Comparison of ENCODE assay signal across 15 cellular contexts in genomic region chr4:26175905-26176304, GRCh38.
DNase-seq lines count a peak whose midpoint lies in the region; TF ChIP-seq lines count a peak whose summit lies in the region.
"Had no signal": no experiment of that assay in that cellular context is flagged by ENCODE, and none has a peak within 500 bp of the region (broad histone marks: within the 10 kb centered on the region; RNA-seq: fewer than 3 reads in every experiment).

No MANE protein-coding gene starts in this region.

- H3K9me3 ChIP-seq in Karpas-422 (ENCODE audit: low read length) (no peaks in the 10 kb centered on the region), fibroblast of lung (ENCODE audit: control insufficient read depth, insufficient read depth, low read depth, low read length) (no peaks in the 10 kb centered on the region), smooth muscle cell (replicated peaks; ENCODE audit: low read depth) (no peaks in the 10 kb centered on the region), PC-9 (ENCODE audit: insufficient read depth, low read depth) (no peaks in the 10 kb centered on the region)
- H3K9me3 ChIP-seq: A549 had no signal

- H3K79me2 ChIP-seq in Karpas-422 (ENCODE audit: low read length) (no peaks in the 10 kb centered on the region), fibroblast of lung (ENCODE audit: control insufficient read depth, insufficient read depth, low read length) (no peaks in the 10 kb centered on the region), smooth muscle cell (ENCODE audit: low read depth) (no peaks in the 10 kb centered on the region), PC-9 (ENCODE audit: low read depth) (no peaks in the 10 kb centered on the region)

- no peak overlapping the region for H3K4me3 Mint-ChIP-seq in activated naive CD4-positive, alpha-beta T cell treated with anti-CD3 and anti-CD28 coated beads, Interleukin-2, amount 10 ng/mL, durations not matched to agents 7 days and 5 days
- H3K4me3 Mint-ChIP-seq in activated naive CD4-positive, alpha-beta T cell treated with anti-CD3 and anti-CD28 coated beads for 36 hours, result no peak overlapping the region

- peak overlapping the region; percentile 37 for H3K27ac Mint-ChIP-seq in activated naive CD4-positive, alpha-beta T cell treated with anti-CD3 and anti-CD28 coated beads, Interleukin-2, amount 10 ng/mL, durations not matched to agents 7 days and 5 days
- H3K27ac Mint-ChIP-seq in activated naive CD4-positive, alpha-beta T cell treated with anti-CD3 and anti-CD28 coated beads for 36 hours, result no peak overlapping the region

- no peaks in the 10 kb centered on the region for H3K9me3 Mint-ChIP-seq in activated naive CD4-positive, alpha-beta T cell treated with anti-CD3 and anti-CD28 coated beads, Interleukin-2, amount 10 ng/mL, durations not matched to agents 7 days and 5 days
- H3K9me3 Mint-ChIP-seq in activated naive CD4-positive, alpha-beta T cell treated with anti-CD3 and anti-CD28 coated beads for 36 hours, result no peaks in the 10 kb centered on the region

- H3K36me3 Mint-ChIP-seq in activated naive CD4-positive, alpha-beta T cell treated with anti-CD3 and anti-CD28 coated beads, Interleukin-2, amount 10 ng/mL, durations not matched to agents 7 days and 5 days, result no peaks in the 10 kb centered on the region
- H3K36me3 Mint-ChIP-seq in activated naive CD4-positive, alpha-beta T cell treated with anti-CD3 and anti-CD28 coated beads for 36 hours (ENCODE audit: low read depth), result no peaks in the 10 kb centered on the region

- no peaks in the 10 kb centered on the region for H3K9me2 ChIP-seq in Karpas-422 (replicated peaks; ENCODE audit: insufficient read depth, low read length)
- no peaks in the 10 kb centered on the region for H3K9me2 ChIP-seq in PC-9 (ENCODE audit: insufficient read depth)

- H2AFZ ChIP-seq in Karpas-422 (ENCODE audit: low read length), result no peak overlapping the region
- H2AFZ ChIP-seq in fibroblast of lung (ENCODE audit: low read length), result no peak overlapping the region
- peak overlapping the region; percentile 1 for H2AFZ ChIP-seq in smooth muscle cell (ENCODE audit: low read depth)
- no peak overlapping the region for H2AFZ ChIP-seq in PC-9

- peaks cover 5% of the 10 kb centered on the region for H3K4me1 ChIP-seq in Karpas-422 (ENCODE audit: low read length)
- H3K4me1 ChIP-seq in fibroblast of lung (ENCODE audit: control insufficient read depth, extremely low read depth, insufficient read depth, low read length), result peaks cover 18% of the 10 kb centered on the region
- H3K4me1 ChIP-seq in smooth muscle cell (ENCODE audit: low read depth), result peaks cover 9% of the 10 kb centered on the region
- no peaks in the 10 kb centered on the region for H3K4me1 ChIP-seq in PC-9 (replicated peaks; ENCODE audit: insufficient read depth)
- H3K4me1 ChIP-seq: A549 had no signal

- POLR2A ChIA-PET in PC-9 (lab: Charles Lee; ENCODE audit: unreplicated experiment), result no interaction called here

- no peaks in the 10 kb centered on the region for H4K20me1 ChIP-seq in Karpas-422 (ENCODE audit: insufficient read depth, low read depth, low read length)
- no peaks in the 10 kb centered on the region for H4K20me1 ChIP-seq in fibroblast of lung (ENCODE audit: control insufficient read depth, extremely low read depth, insufficient read depth, low read length)
- no peaks in the 10 kb centered on the region for H4K20me1 ChIP-seq in smooth muscle cell (ENCODE audit: low read depth)
- no peaks in the 10 kb centered on the region for H4K20me1 ChIP-seq in PC-9 (ENCODE audit: insufficient read depth)

- H3F3A ChIP-seq in smooth muscle cell (ENCODE audit: low read depth) (peaks cover 7% of the 10 kb centered on the region), PC-9 (ENCODE audit: insufficient read depth, low read depth) (no peaks in the 10 kb centered on the region)

- no peak overlapping the region for H3K9ac ChIP-seq in Karpas-422 (ENCODE audit: low read length)
- no peak overlapping the region for H3K9ac ChIP-seq in fibroblast of lung (ENCODE audit: insufficient read depth, low read length)
- peak overlapping the region; percentile 67 for H3K9ac ChIP-seq in smooth muscle cell (ENCODE audit: low read depth)

- intact Hi-C loops in activated naive CD4-positive, alpha-beta T cell treated with anti-CD3 and anti-CD28 coated beads for 36 hours (cut with micrococcal nuclease), result loop anchor here (1.0 kb wide), 1 partner anchor 21 kb away; no protein-coding TSS in a partner anchor
- intact Hi-C loops in PC-9 (cut with micrococcal nuclease; ENCODE audit: unreplicated experiment), result no loop called here

- no peaks in the 10 kb centered on the region for H3K27me3 ChIP-seq in Karpas-422 (ENCODE audit: low read length)
- H3K27me3 ChIP-seq in fibroblast of lung (ENCODE audit: control insufficient read depth, insufficient read depth, low read length), result no peaks in the 10 kb centered on the region
- no peaks in the 10 kb centered on the region for H3K27me3 ChIP-seq in smooth muscle cell (ENCODE audit: low read depth)
- H3K27me3 ChIP-seq in PC-9 (ENCODE audit: insufficient read depth, low read depth), result no peaks in the 10 kb centered on the region

- WGBS in smooth muscle cell (ENCODE audit: low lambda C conversion rate), result 71% methylated on average over 2 of the region's 2 CpGs

- no peaks in the 10 kb centered on the region for H3K4me1 Mint-ChIP-seq in activated naive CD4-positive, alpha-beta T cell treated with anti-CD3 and anti-CD28 coated beads, Interleukin-2, amount 10 ng/mL, durations not matched to agents 7 days and 5 days
- peaks cover 16% of the 10 kb centered on the region for H3K4me1 Mint-ChIP-seq in activated naive CD4-positive, alpha-beta T cell treated with anti-CD3 and anti-CD28 coated beads for 36 hours (ENCODE audit: low read depth)

- peaks cover 15% of the 10 kb centered on the region for H3K27me3 Mint-ChIP-seq in activated naive CD4-positive, alpha-beta T cell treated with anti-CD3 and anti-CD28 coated beads, Interleukin-2, amount 10 ng/mL, durations not matched to agents 7 days and 5 days
- peaks cover 9% of the 10 kb centered on the region for H3K27me3 Mint-ChIP-seq in activated naive CD4-positive, alpha-beta T cell treated with anti-CD3 and anti-CD28 coated beads for 36 hours (ENCODE audit: low read depth)

- no peak for DNase-seq in activated naive CD4-positive, alpha-beta T cell treated with anti-CD3 and anti-CD28 coated beads, Interleukin-2, amount 10 ng/mL, durations not matched to agents 7 days and 5 days
- no peak for DNase-seq in activated naive CD4-positive, alpha-beta T cell treated with anti-CD3 and anti-CD28 coated beads for 36 hours
- DNase-seq in Karpas-422, result peak; percentile 33
- DNase-seq in fibroblast of lung (ENCODE audit: low read depth in 2 of 2), result no peak
- DNase-seq in smooth muscle cell (lab: John Stamatoyannopoulos, UW; ENCODE audit: unreplicated experiment), result no peak
- DNase-seq in PC-9, result no peak
- DNase-seq in midbrain (lab: John Stamatoyannopoulos, UW), result no peak
- DNase-seq: DMS53; KBM-7; NCI-H1092; NCI-H69; NK-92 treated with Interleukin-12 subunit alpha and Interleukin-12 subunit beta, amount 100 ng/mL, for 24 hours had no signal

- no peaks in the 10 kb centered on the region for H3K36me3 ChIP-seq in Karpas-422 (ENCODE audit: insufficient read depth, low read length)
- no peaks in the 10 kb centered on the region for H3K36me3 ChIP-seq in fibroblast of lung (ENCODE audit: control insufficient read depth, insufficient read depth, low read length)
- no peaks in the 10 kb centered on the region for H3K36me3 ChIP-seq in smooth muscle cell (ENCODE audit: low read depth)
- no peaks in the 10 kb centered on the region for H3K36me3 ChIP-seq in PC-9 (ENCODE audit: low read depth)

- CTCF ChIA-PET in activated naive CD4-positive, alpha-beta T cell treated with anti-CD3 and anti-CD28 coated beads, Interleukin-2, amount 10 ng/mL, durations not matched to agents 7 days and 5 days (lab: Charles Lee), result interaction anchor here (1.4 kb wide), 1 partner anchor 15 kb away, joined by 4 read pairs; no protein-coding TSS in a partner anchor
- CTCF ChIA-PET in activated naive CD4-positive, alpha-beta T cell treated with anti-CD3 and anti-CD28 coated beads for 36 hours (lab: Charles Lee), result no interaction called here
- CTCF ChIA-PET in PC-9 (lab: Charles Lee), result no interaction called here

- BruUV-seq in PC-9 (replicated peaks; lab: Mats Ljungman, UMichigan), result no TSS peak

- no peak overlapping the region for H3K27ac ChIP-seq in Karpas-422 (ENCODE audit: low read length)
- peak overlapping the region; percentile 55 for H3K27ac ChIP-seq in fibroblast of lung (ENCODE audit: insufficient read depth, low read length)
- H3K27ac ChIP-seq in smooth muscle cell (ENCODE audit: low read depth), result peak overlapping the region; percentile 84
- H3K27ac ChIP-seq in PC-9, result no peak overlapping the region
- H3K27ac ChIP-seq: A549, C4-2B, HL-60 had no signal

- H3K4me2 ChIP-seq in Karpas-422 (ENCODE audit: low read depth, low read length, poor library complexity, severe bottlenecking) (no peak overlapping the region), fibroblast of lung (ENCODE audit: extremely low read depth, insufficient read depth, low read length) (no peak overlapping the region), smooth muscle cell (peak overlapping the region; percentile 16), PC-9 (no peak overlapping the region)
- H3K4me2 ChIP-seq: A549 had no signal

- TF ChIP-seq CTCF in fibroblast of lung (conservative IDR thresholded peaks at IDR 0.05 in 1 of 2, IDR thresholded peaks at IDR 0.05 in 1 of 2; ENCODE audit: low read depth in 1 of 2, low read length in 2 of 2), result no peak
- TF ChIP-seq CTCF in smooth muscle cell (IDR thresholded peaks at IDR 0.05; ENCODE audit: borderline replicate concordance, insufficient read depth, poor library complexity, severe bottlenecking), result no peak
- TF ChIP-seq CTCF in PC-9 (conservative IDR thresholded peaks at IDR 0.05), result no peak

- no peak overlapping the region for H3K4me3 ChIP-seq in Karpas-422 (ENCODE audit: low read length)
- H3K4me3 ChIP-seq in fibroblast of lung (replicated peaks in 1 of 4; ENCODE audit: control extremely low read depth in 1 of 4, insufficient read depth in 1 of 4, low read depth in 3 of 4, low read length in 4 of 4), result no peak overlapping the region
- no peak overlapping the region for H3K4me3 ChIP-seq in smooth muscle cell
- no peak overlapping the region for H3K4me3 ChIP-seq in PC-9
- H3K4me3 ChIP-seq: A549 had no signal

Comparison
In these comparisons a context has a peak if more than half of its experiments do, and no peak if none do; other contexts are left out.
1. H3K27ac ChIP-seq: peak in fibroblast of lung (single experiment) and smooth muscle cell (single experiment); none in Karpas-422 (single experiment) and PC-9 (single experiment).